Comparison of ENCODE assay signal across 16 cellular contexts in genomic region chr12:116427200-116427932, GRCh38.
DNase-seq lines count a peak whose midpoint lies in the region; ATAC-seq, FAIRE-seq and TF ChIP-seq lines count a peak whose summit lies in the region.
"Had no signal": no experiment of that assay in that cellular context is flagged by ENCODE, and none has a peak within 500 bp of the region (broad histone marks: within the 10 kb centered on the region; RNA-seq: fewer than 3 reads in every experiment).

No MANE protein-coding gene starts in this region.

- no peaks in the 10 kb centered on the region for H3K36me3 Mint-ChIP-seq in astrocyte (ENCODE audit: low read depth, unreplicated experiment)
- no peaks in the 10 kb centered on the region for H3K36me3 Mint-ChIP-seq in activated naive CD4-positive, alpha-beta T cell treated with anti-CD3 and anti-CD28 coated beads, Interleukin-2, amount 50 U/mL, for 72 hours
- H3K36me3 Mint-ChIP-seq: IgD-negative memory B cell; stimulated activated effector memory CD8-positive, alpha-beta T cell treated with anti-CD3 and anti-CD28 coated beads, Interleukin-12 subunit alpha, Interleukin-12 subunit beta, amount 100 ng/mL, for 72 hours had no signal

- no peaks in the 10 kb centered on the region for H3K9me3 Mint-ChIP-seq in astrocyte (ENCODE audit: unreplicated experiment)
- H3K9me3 Mint-ChIP-seq in activated naive CD4-positive, alpha-beta T cell treated with anti-CD3 and anti-CD28 coated beads, Interleukin-2, amount 50 U/mL, for 72 hours = no peaks in the 10 kb centered on the region
- H3K9me3 Mint-ChIP-seq: IgD-negative memory B cell; stimulated activated effector memory CD8-positive, alpha-beta T cell treated with anti-CD3 and anti-CD28 coated beads, Interleukin-12 subunit alpha, Interleukin-12 subunit beta, amount 100 ng/mL, for 72 hours had no signal

- no peaks in the 10 kb centered on the region for H4K20me1 ChIP-seq in astrocyte (ENCODE audit: insufficient read depth, low read length)

- DNase-seq in AG10803 (ENCODE audit: low read depth) (peak; percentile 35), HTR-8/SVneo (ENCODE audit: insufficient read length, low spot score) (no peak), astrocyte (ENCODE audit: low read depth) (no peak), kidney (no peak), posterior cingulate gyrus (no peak), GM13976 (ENCODE audit: low spot score) (no peak)
- no peak for DNase-seq in activated naive CD4-positive, alpha-beta T cell treated with anti-CD3 and anti-CD28 coated beads, Interleukin-2, amount 50 U/mL, for 72 hours (ENCODE audit: low spot score in 2 of 2)
- DNase-seq: activated naive CD4-positive, alpha-beta T cell treated with anti-CD3 and anti-CD28 coated beads, Interleukin-2, amount 50 U/mL, for 16 hours; AML-193; colonic mucosa; left ventricle myocardium superior; NCI-H187; ovary had no signal

- no peaks in the 10 kb centered on the region for H3K79me2 ChIP-seq in astrocyte (ENCODE audit: insufficient read depth, low read length)

- H3K27me3 Mint-ChIP-seq in astrocyte (ENCODE audit: low read depth, unreplicated experiment) = no peaks in the 10 kb centered on the region

- in situ Hi-C loops in GM13976 (cut with MboI; ENCODE audit: low sequenced_read_pairs, unreplicated experiment) = no loop called here

- H3K9ac ChIP-seq in astrocyte (ENCODE audit: low read length) (peak overlapping the region; percentile 6), kidney (ENCODE audit: low read length in 2 of 2) (no peak overlapping the region)

- H3K4me1 ChIP-seq in astrocyte (ENCODE audit: insufficient read depth, low read length) (peaks cover 20% of the 10 kb centered on the region), kidney (ENCODE audit: control insufficient read depth in 1 of 2, insufficient read depth in 1 of 2, low read depth in 1 of 2, low read length in 2 of 2) (peaks cover 0 to 4% of the 10 kb centered on the region in 2 donors)
- H3K4me1 ChIP-seq: colonic mucosa had no signal

- H3K27me3 ChIP-seq in astrocyte (ENCODE audit: insufficient read depth, low read length) = no peaks in the 10 kb centered on the region
- H3K27me3 ChIP-seq: colonic mucosa, ovary had no signal

- H3K27ac ChIP-seq in astrocyte (ENCODE audit: low read depth, low read length) = peak overlapping the region; percentile 25
- peak overlapping the region; percentile 51 to 56 for H3K27ac ChIP-seq in kidney (ENCODE audit: low read depth in 2 of 2, low read length in 2 of 2)
- H3K27ac ChIP-seq: colonic mucosa, ovary had no signal

- FAIRE-seq in HTR-8/SVneo (lab: Jason Lieb, UNC) = peak; percentile 13
- peak; percentile 17 for FAIRE-seq in astrocyte (lab: Jason Lieb, UNC)
- FAIRE-seq in kidney (lab: Jason Lieb, UNC) = no peak

- ATAC-seq in HG03025 (IDR thresholded peaks at IDR 0.05; ENCODE audit: low FRiP score, unreplicated experiment) = no peak
- no peak for ATAC-seq in activated naive CD4-positive, alpha-beta T cell treated with anti-CD3 and anti-CD28 coated beads, Interleukin-2, amount 50 U/mL, for 72 hours
- ATAC-seq: stimulated activated effector memory CD8-positive, alpha-beta T cell treated with anti-CD3 and anti-CD28 coated beads, Interleukin-12 subunit alpha, Interleukin-12 subunit beta, amount 100 ng/mL, for 72 hours had no signal

- TF ChIP-seq CTCF in AG10803 (conservative IDR thresholded peaks at IDR 0.05; ENCODE audit: low read length) (no peak), astrocyte (IDR thresholded peaks at IDR 0.05; ENCODE audit: insufficient read depth, low read depth, low read length) (no peak), kidney (IDR thresholded peaks at IDR 0.05; ENCODE audit: borderline replicate concordance, extremely low read depth, insufficient read depth) (no peak), GM13976 (IDR thresholded peaks at IDR 0.05; ENCODE audit: borderline replicate concordance, control extremely low read depth, extremely low read depth, insufficient read depth, missing control alignments) (no peak)

- peak overlapping the region; percentile 96 for H3K27ac Mint-ChIP-seq in astrocyte (ENCODE audit: unreplicated experiment)
- H3K27ac Mint-ChIP-seq in activated naive CD4-positive, alpha-beta T cell treated with anti-CD3 and anti-CD28 coated beads, Interleukin-2, amount 50 U/mL, for 72 hours = no peak overlapping the region
- H3K27ac Mint-ChIP-seq: stimulated activated effector memory CD8-positive, alpha-beta T cell treated with anti-CD3 and anti-CD28 coated beads, Interleukin-12 subunit alpha, Interleukin-12 subunit beta, amount 100 ng/mL, for 72 hours had no signal

- H3K9me3 ChIP-seq in astrocyte (ENCODE audit: insufficient read depth, low read depth, low read length) (peaks cover 2% of the 10 kb centered on the region), kidney (ENCODE audit: control insufficient read depth in 1 of 2, low read length in 2 of 2) (no peaks in the 10 kb centered on the region)
- H3K9me3 ChIP-seq: colonic mucosa, ovary had no signal

- H3K36me3 ChIP-seq in astrocyte (ENCODE audit: insufficient read depth, low read length) (no peaks in the 10 kb centered on the region), kidney (ENCODE audit: control insufficient read depth in 1 of 2, insufficient read depth in 2 of 2, low read length in 2 of 2) (no peaks in the 10 kb centered on the region)
- H3K36me3 ChIP-seq: colonic mucosa, ovary had no signal

- H3K4me3 Mint-ChIP-seq in astrocyte (ENCODE audit: unreplicated experiment) = peak overlapping the region; percentile 45
- H3K4me3 Mint-ChIP-seq: stimulated activated effector memory CD8-positive, alpha-beta T cell treated with anti-CD3 and anti-CD28 coated beads, Interleukin-12 subunit alpha, Interleukin-12 subunit beta, amount 100 ng/mL, for 72 hours had no signal

- H3K4me2 ChIP-seq in astrocyte (ENCODE audit: low read length) = peak overlapping the region; percentile 61

- H3K4me3 ChIP-seq in AG10803 (ENCODE audit: low read length) (no peak overlapping the region), astrocyte (ENCODE audit: insufficient read depth, low read depth, low read length) (no peak overlapping the region), kidney (ENCODE audit: low read length in 2 of 2) (no peak overlapping the region)
- H3K4me3 ChIP-seq: colonic mucosa, ovary had no signal

- intact Hi-C loops in kidney (cut with DNase I) = no loop called here
- intact Hi-C loops in posterior cingulate gyrus (cut with DNase I) = no loop called here

- H2AFZ ChIP-seq in astrocyte (ENCODE audit: low read depth, low read length) = peak overlapping the region; percentile 49

- peaks cover 18% of the 10 kb centered on the region for H3K4me1 Mint-ChIP-seq in astrocyte (ENCODE audit: low read depth, unreplicated experiment)
- H3K4me1 Mint-ChIP-seq: IgD-negative memory B cell; stimulated activated effector memory CD8-positive, alpha-beta T cell treated with anti-CD3 and anti-CD28 coated beads, Interleukin-12 subunit alpha, Interleukin-12 subunit beta, amount 100 ng/mL, for 72 hours had no signal
